In genomic region chr15:98650871-98651481, GRCh38 we compare ENCODE assay signal across 8 cellular contexts. TPM values are rescaled to one million over a fixed set of nuclear protein-coding genes. Genes with fewer than 3 reads are reported as not detected.
DNase-seq lines count a peak whose midpoint lies in the region; ATAC-seq and TF ChIP-seq lines count a peak whose summit lies in the region.

No MANE protein-coding gene starts in this region.

- intact Hi-C loops in CD4-positive, alpha-beta memory T cell (cut with micrococcal nuclease) = loop anchor here (1.0 to 5.0 kb wide), 3 partner anchors 8 to 1081 kb away; partner anchors contain the start of genes LYSMD4 and MEF2A

- H3K4me1 ChIP-seq in CD4-positive, alpha-beta memory T cell (ENCODE audit: insufficient read depth, low read length) = peaks cover 23% of the 10 kb centered on the region
- peaks cover 30% of the 10 kb centered on the region for H3K4me1 ChIP-seq in mononuclear cell (ENCODE audit: insufficient read depth, low read length)
- peaks cover 0 to 54% (median 10%) of the 10 kb centered on the region in 4 donors for H3K4me1 ChIP-seq in tibial nerve

- TF ChIP-seq CTCF in coronary artery (IDR thresholded peaks at IDR 0.05) = no peak
- TF ChIP-seq CTCF in tibial nerve (IDR thresholded peaks at IDR 0.05) = no peak

- no peak for TF ChIP-seq EP300 in tibial nerve (IDR thresholded peaks at IDR 0.05)

- no peaks in the 10 kb centered on the region for H3K36me3 ChIP-seq in CD4-positive, alpha-beta memory T cell (ENCODE audit: insufficient read depth, low read length)
- H3K36me3 ChIP-seq in tibial nerve = no peaks in the 10 kb centered on the region

- peak in 3 of 5 donors; percentile 38 to 50 (median 39) for DNase-seq in CD4-positive, alpha-beta memory T cell
- DNase-seq in coronary artery (ENCODE audit: low spot score) (no peak), tibial nerve (ENCODE audit: low spot score in 2 of 2) (peak in 1 of 2 donors; percentile 15), GOT3 (lab: John Stamatoyannopoulos, UW) (no peak), NCI-H2081 treated with DMSO at 0.1 percent for 48 hours (lab: John Stamatoyannopoulos, UW) (no peak)

- no peaks in the 10 kb centered on the region for H3K9me3 ChIP-seq in CD4-positive, alpha-beta memory T cell (ENCODE audit: control insufficient read depth in 1 of 2, low read length in 2 of 2)
- H3K9me3 ChIP-seq in mononuclear cell (ENCODE audit: low read depth, low read length) (no peaks in the 10 kb centered on the region), tibial nerve (no peaks in the 10 kb centered on the region)

- H3K4me3 ChIP-seq in CD4-positive, alpha-beta memory T cell (ENCODE audit: low read length in 2 of 2) = peak overlapping the region; percentile 27 to 47
- peak overlapping the region; percentile 91 for H3K4me3 ChIP-seq in coronary artery
- peak overlapping the region; percentile 61 for H3K4me3 ChIP-seq in mononuclear cell (ENCODE audit: low read length)
- H3K4me3 ChIP-seq in tibial nerve = peak overlapping the region; percentile 61 to 92 (median 85)

- H3K4me3 Mint-ChIP-seq in CD4-positive, alpha-beta memory T cell = peak overlapping the region; percentile 85 to 97 (median 93)

- peaks cover 17 to 37% (median 29%) of the 10 kb centered on the region in 4 donors for H3K4me1 Mint-ChIP-seq in CD4-positive, alpha-beta memory T cell

- WGBS in tibial nerve, 2 donors = 20 to 21% methylated on average over 37 of the region's 37 CpGs

- CTCF ChIA-PET in CD4-positive, alpha-beta memory T cell (lab: Charles Lee; ENCODE audit: partially characterized antibody) = interaction anchor here (1.0 to 3.0 kb wide), 4 partner anchors 9 to 132 kb away, joined by 3 to 12 read pairs (median 3); no protein-coding TSS in a partner anchor

- peaks cover 0 to 9% (median 2%) of the 10 kb centered on the region in 8 donors for H3K9me3 Mint-ChIP-seq in CD4-positive, alpha-beta memory T cell

- H3K27me3 Mint-ChIP-seq in CD4-positive, alpha-beta memory T cell = peaks cover 22 to 23% of the 10 kb centered on the region in 2 donors

- H3K27ac ChIP-seq in CD4-positive, alpha-beta memory T cell (ENCODE audit: low read depth, low read length) = peak overlapping the region; percentile 1
- H3K27ac ChIP-seq in coronary artery (peak overlapping the region; percentile 96 to 98), tibial nerve (peak overlapping the region; percentile 40 to 96 (median 88))

- peaks cover 0 to 9% of the 10 kb centered on the region in 2 donors for H3K36me3 Mint-ChIP-seq in CD4-positive, alpha-beta memory T cell

- POLR2A ChIA-PET in CD4-positive, alpha-beta memory T cell (lab: Charles Lee; ENCODE audit: partially characterized antibody) = interaction anchor here (1.5 kb wide), 1 partner anchor 17 kb away, joined by 3 read pairs; no protein-coding TSS in a partner anchor

- ATAC-seq in SK-N-SH treated with all-trans-retinoic acid at 6 μM for 48 hours (peak; percentile 3; the same call in 2 of the 3 replicates), HG02623 (IDR thresholded peaks at IDR 0.05; ENCODE audit: unreplicated experiment) (no peak)

- H3K27ac Mint-ChIP-seq in CD4-positive, alpha-beta memory T cell = peak overlapping the region; percentile 90 to 96 (median 91)

- H3K27me3 ChIP-seq in CD4-positive, alpha-beta memory T cell (ENCODE audit: insufficient read depth, low read length) = peaks cover 14% of the 10 kb centered on the region
- H3K27me3 ChIP-seq in mononuclear cell (ENCODE audit: insufficient read depth, low read length) = peaks cover 47% of the 10 kb centered on the region
- no peaks in the 10 kb centered on the region for H3K27me3 ChIP-seq in tibial nerve

- TF ChIP-seq POLR2A in tibial nerve (IDR thresholded peaks at IDR 0.05) = no peak

TF ChIP-seq in SK-N-SH treated with all-trans-retinoic acid at 6 μM for 48 hours, 23 proteins besides CTCF, POLR2A, EP300 and RAD21:
- no peak for TF ChIP-seq GLIS3 (CRISPR knock-in tag; IDR thresholded peaks at IDR 0.05)
- TF ChIP-seq ESRRG (CRISPR knock-in tag; IDR thresholded peaks at IDR 0.05) = no peak
- TF ChIP-seq CSDC2 (CRISPR knock-in tag; IDR thresholded peaks at IDR 0.05) = no peak
- no peak for TF ChIP-seq BACH2 (CRISPR knock-in tag; IDR thresholded peaks at IDR 0.05; ENCODE audit: borderline replicate concordance)
- no peak for TF ChIP-seq POU6F1 (CRISPR knock-in tag; IDR thresholded peaks at IDR 0.05; ENCODE audit: borderline replicate concordance, low read depth)
- TF ChIP-seq ZFP3 (CRISPR knock-in tag; IDR thresholded peaks at IDR 0.05) = no peak
- no peak for TF ChIP-seq ZNF565 (CRISPR knock-in tag; conservative IDR thresholded peaks at IDR 0.05; ENCODE audit: low read depth)
- no peak for TF ChIP-seq CREB5 (CRISPR knock-in tag; IDR thresholded peaks at IDR 0.05; ENCODE audit: low read depth)
- no peak for TF ChIP-seq TCF4 (CRISPR knock-in tag; IDR thresholded peaks at IDR 0.05; ENCODE audit: borderline replicate concordance)
- no peak for TF ChIP-seq ZNF8 (CRISPR knock-in tag; IDR thresholded peaks at IDR 0.05)
- TF ChIP-seq PATZ1 (CRISPR knock-in tag; IDR thresholded peaks at IDR 0.05; ENCODE audit: borderline replicate concordance) = no peak
- no peak for TF ChIP-seq ZC3H10 (CRISPR knock-in tag; IDR thresholded peaks at IDR 0.05)
- no peak for TF ChIP-seq ARNTL (CRISPR knock-in tag; IDR thresholded peaks at IDR 0.05; ENCODE audit: borderline replicate concordance, low read depth)

RNA-seq across cellular contexts. Expression of gene IGF1R, which starts 2.6 kb away (rescaled TPM):
- 10 to 100 TPM; 47.2 to 49.2 TPM for total RNA-seq in CD4-positive, alpha-beta memory T cell
- polyA plus RNA-seq in CD4-positive, alpha-beta memory T cell = 1 to 10 TPM in 1 of 2 donors, under 1 TPM in 1; 0.45 to 3.0 TPM
- total RNA-seq in mononuclear cell = 23.5 TPM
- 100 to 1,000 TPM in 2 of 4 donors, 10 to 100 TPM in 2; 82.5 to 164 (median 111) TPM for total RNA-seq in tibial nerve

Comparison
In these comparisons a context has a peak if more than half of its experiments do, and no peak if none do; other contexts are left out.
1. DNase-seq: peak in CD4-positive, alpha-beta memory T cell (3 of 5); none in coronary artery (single experiment), GOT3 (single experiment) and NCI-H2081 treated with DMSO at 0.1 percent for 48 hours (single experiment).
2. H3K27ac ChIP-seq: peak in every context shown above with its lines; median percentile 97 in coronary artery; 88 in tibial nerve; 1 in CD4-positive, alpha-beta memory T cell.
3. H3K4me3 ChIP-seq: peak in every context shown above with its lines; median percentile 91 in coronary artery; 85 in tibial nerve; 61 in mononuclear cell; 37 in CD4-positive, alpha-beta memory T cell.